8 cellular contexts compared by ENCODE assay signal in genomic region chr10:31353574-31353973, GRCh38. TPM values are rescaled to one million over a fixed set of nuclear protein-coding genes. Genes with fewer than 3 reads are reported as not detected.
DNase-seq lines count a peak whose midpoint lies in the region; ATAC-seq and TF ChIP-seq lines count a peak whose summit lies in the region.

No MANE protein-coding gene starts in this region.

- TF ChIP-seq CTCF in AG09319 (IDR thresholded peaks at IDR 0.05; ENCODE audit: low read depth, low read length) (no peak; the same call in 1 of the 2 replicates), epithelial cell of proximal tubule (conservative IDR thresholded peaks at IDR 0.05; ENCODE audit: low read depth, low read length) (peak; percentile 23)

- DNase-seq in AG09319 (ENCODE audit: extremely low read depth, low read depth): peak; percentile 7
- DNase-seq in NCI-H226: peak; percentile 19
- DNase-seq in epithelial cell of proximal tubule (ENCODE audit: low read depth): peak; percentile 44
- no peak for DNase-seq in sciatic nerve (ENCODE audit: low spot score)
- no peak for DNase-seq in ureter (ENCODE audit: low spot score)
- DNase-seq in central memory CD4-positive, alpha-beta T cell: no peak

- ATAC-seq in GM18505 (IDR thresholded peaks at IDR 0.05; ENCODE audit: unreplicated experiment) (peak; percentile 87), HG02763 (IDR thresholded peaks at IDR 0.05; ENCODE audit: unreplicated experiment) (peak; percentile 92), sciatic nerve (no peak)

- H3K4me3 ChIP-seq in epithelial cell of proximal tubule (ENCODE audit: low read depth, low read length): no peak overlapping the region

- intact Hi-C loops in sciatic nerve (cut with DNase I): no loop called here

- TF ChIP-seq POLR2A in GM18505 (IDR thresholded peaks at IDR 0.05; ENCODE audit: borderline replicate concordance, extremely low read depth, insufficient read depth, insufficient read length): no peak

RNA-seq across cellular contexts. Expression of gene ZEB1, which starts 34.6 kb away (rescaled TPM):
- total RNA-seq in epithelial cell of proximal tubule (13.2 and 16.0 TPM in 2 replicates), sciatic nerve (187 TPM), ureter (58.3 TPM)

Comparison
In these comparisons a context has a peak if more than half of its experiments do, and no peak if none do; other contexts are left out.
1. DNase-seq: peak in AG09319 (single experiment), NCI-H226 (single experiment) and epithelial cell of proximal tubule (single experiment); none in sciatic nerve (single experiment), ureter (single experiment) and central memory CD4-positive, alpha-beta T cell (single experiment).